In genomic region chr19:51566489-51567100, GRCh38 we compare ENCODE assay signal across 20 cellular contexts. TPM values are rescaled to one million over a fixed set of nuclear protein-coding genes. Genes with fewer than 3 reads are reported as not detected.
"Had no signal": no experiment of that assay in that cellular context is flagged by ENCODE, and none has a peak within 500 bp of the region (broad histone marks: within the 10 kb centered on the region; RNA-seq: fewer than 3 reads in every experiment).

No MANE protein-coding gene starts in this region.

- DNase-seq: activated CD4-positive, alpha-beta memory T cell treated with anti-CD3 and anti-CD28 coated beads, Interleukin-2, amount 10 ng/mL, durations not matched to agents 7 days and 5 days; activated CD4-positive, alpha-beta T cell treated with anti-CD3 and anti-CD28 coated beads for 4 hours; activated gamma-delta T cell treated with Interleukin-2 at 50 U/mL for 16 hours; activated T-cell treated with anti-CD3 and anti-CD28 coated beads, Interleukin-2, amount 50 U/mL, for 4 hours; amniotic stem cell; caudate nucleus; nephron progenitor cell; occipital lobe; right cardiac atrium; stimulated activated CD4-positive, alpha-beta T cell treated with anti-CD3 and anti-CD28 coated beads, Interleukin-4, amount 100 ng/mL, for 4 hours; stimulated activated naive CD8-positive, alpha-beta T cell treated with anti-CD3 and anti-CD28 coated beads, Interleukin-15, Interleukin-2, amounts not matched to agents 100 U/mL and 50 U/mL, for 24 hours; T-helper 9 cell; testis; upper lobe of right lung had no signal

- H3K4me3 Mint-ChIP-seq: activated CD4-positive, alpha-beta memory T cell treated with anti-CD3 and anti-CD28 coated beads, Interleukin-2, amount 10 ng/mL, durations not matched to agents 7 days and 5 days; activated naive CD8-positive, alpha-beta T cell; activated T-cell treated with anti-CD3 and anti-CD28 coated beads, Interleukin-2, amount 50 U/mL, for 4 hours; mesothelial cell of epicardium; nephron progenitor cell; WTC11 had no signal

- H3K36me3 ChIP-seq: prostate gland, upper lobe of right lung had no signal

- H3K9me3 ChIP-seq: prostate gland, testis, upper lobe of right lung had no signal

- H3K27me3 ChIP-seq: testis, upper lobe of right lung had no signal

- H3K9me3 Mint-ChIP-seq: activated CD4-positive, alpha-beta memory T cell treated with anti-CD3 and anti-CD28 coated beads, Interleukin-2, amount 10 ng/mL, durations not matched to agents 7 days and 5 days; mesothelial cell of epicardium; WTC11 had no signal

- H3K4me3 ChIP-seq: lung, prostate gland, skin epidermis, testis, upper lobe of right lung had no signal

- H3K27ac ChIP-seq: prostate gland, skin epidermis, testis, upper lobe of right lung had no signal

- H3K27ac Mint-ChIP-seq: activated CD4-positive, alpha-beta memory T cell treated with anti-CD3 and anti-CD28 coated beads, Interleukin-2, amount 10 ng/mL, durations not matched to agents 7 days and 5 days; activated naive CD8-positive, alpha-beta T cell; mesothelial cell of epicardium; nephron progenitor cell; WTC11 had no signal

- H3K36me3 Mint-ChIP-seq: activated naive CD8-positive, alpha-beta T cell; mesothelial cell of epicardium; WTC11 had no signal

- H3K4me1 ChIP-seq: prostate gland had no signal

RNA-seq across cellular contexts. Expression of gene SIGLEC6, which starts 35.1 kb away (rescaled TPM):
- total RNA-seq: mesothelial cell of epicardium, occipital lobe had no signal
- polyA plus RNA-seq: right cardiac atrium had no signal
